In the genomic region with DNA sequence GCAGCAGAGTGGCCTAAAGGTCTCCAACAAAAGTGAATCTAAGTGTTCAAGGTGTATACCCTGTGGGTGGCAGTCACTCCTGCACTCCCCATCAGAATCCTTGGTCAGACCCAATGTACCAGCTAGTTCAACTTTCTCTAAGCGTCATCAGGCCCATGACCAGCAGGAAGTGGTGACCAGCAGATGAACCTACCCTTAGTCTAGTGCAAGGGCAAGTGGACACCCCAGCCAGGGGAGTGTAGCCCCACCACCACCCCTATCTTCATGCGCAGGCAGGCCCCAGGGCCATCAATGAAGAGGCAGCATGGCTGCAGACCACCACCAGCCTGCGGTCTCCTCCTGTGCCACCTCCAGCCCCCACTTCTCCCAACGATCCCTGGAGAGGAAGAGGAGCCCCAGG, we compare ENCODE assay signal across 16 cellular contexts.
DNase-seq lines count a peak whose midpoint lies in the region; ATAC-seq, FAIRE-seq and TF ChIP-seq lines count a peak whose summit lies in the region.
"Had no signal": no experiment of that assay in that cellular context is flagged by ENCODE, and none has a peak within 500 bp of the region (broad histone marks: within the 10 kb centered on the region; RNA-seq: fewer than 3 reads in every experiment).

No MANE protein-coding gene starts in this region.

- TF ChIP-seq POLR2A in heart left ventricle (IDR thresholded peaks at IDR 0.05): no peak

- H3K4me3 Mint-ChIP-seq in activated T-cell treated with anti-CD3 and anti-CD28 coated beads, Interleukin-2, amount 50 U/mL, for 72 hours: no peak overlapping the region
- H3K4me3 Mint-ChIP-seq: H9 had no signal

- H3K36me3 Mint-ChIP-seq in activated T-cell treated with anti-CD3 and anti-CD28 coated beads, Interleukin-2, amount 50 U/mL, for 72 hours (ENCODE audit: insufficient read depth in 2 of 2): no peaks in the 10 kb centered on the region

- intact Hi-C loops in heart left ventricle (cut with DNase I) (no loop called here), left lung (cut with DNase I) (no loop called here)

- H3K27ac Mint-ChIP-seq in activated T-cell treated with anti-CD3 and anti-CD28 coated beads, Interleukin-2, amount 50 U/mL, for 72 hours: no peak overlapping the region
- H3K27ac Mint-ChIP-seq: H9 had no signal

- no peak for FAIRE-seq in frontal cortex (lab: Jason Lieb, UNC)
- FAIRE-seq: RCC 7860 had no signal

- WGBS in heart left ventricle, 4 donors: 85 to 92% (median 88%) methylated on average over 4 of the region's 4 CpGs

- ATAC-seq in heart left ventricle (peak; percentile 1 to 55 (median 28)), left lung (no peak)
- ATAC-seq in activated T-cell treated with anti-CD3 and anti-CD28 coated beads, Interleukin-2, amount 50 U/mL, for 72 hours (replicated peaks in 1 of 2): no peak
- ATAC-seq: GM12878 had no signal

- DNase-seq in heart left ventricle (no peak), left lung (no peak), HUDEP-2 (lab: John Stamatoyannopoulos, UW; ENCODE audit: unreplicated experiment in 76 of 76) (no peak), frontal cortex (ENCODE audit: low spot score in 2 of 2) (no peak), C1 segment of cervical spinal cord (lab: John Stamatoyannopoulos, UW) (no peak)
- DNase-seq in activated T-cell treated with anti-CD3 and anti-CD28 coated beads, Interleukin-2, amount 50 U/mL, for 72 hours: no peak
- DNase-seq: DMS53, H9, NCI-H1105 treated with DMSO at 0.1 percent for 48 hours, NCI-H187 treated with DMSO at 0.1 percent for 48 hours, NCI-H2171, NCI-H510A treated with DMSO at 0.1 percent for 48 hours had no signal

- H3K4me3 ChIP-seq in heart left ventricle (no peak overlapping the region), left lung (no peak overlapping the region), skeletal muscle tissue (ENCODE audit: low read length in 3 of 3) (no peak overlapping the region)
- H3K4me3 ChIP-seq: GM12878 had no signal

- peaks cover 0 to 8% (median 0%) of the 10 kb centered on the region in 9 donors for H3K27me3 ChIP-seq in heart left ventricle
- peaks cover 0 to 11% of the 10 kb centered on the region in 2 donors for H3K27me3 ChIP-seq in left lung
- peaks cover 0 to 3% (median 0%) of the 10 kb centered on the region in 3 donors for H3K27me3 ChIP-seq in skeletal muscle tissue (ENCODE audit: control insufficient read depth in 3 of 3, insufficient read depth in 3 of 3, low read length in 3 of 3)

- no peaks in the 10 kb centered on the region for H3K36me3 ChIP-seq in heart left ventricle
- H3K36me3 ChIP-seq in left lung: no peaks in the 10 kb centered on the region
- no peaks in the 10 kb centered on the region for H3K36me3 ChIP-seq in skeletal muscle tissue (ENCODE audit: control insufficient read depth in 3 of 3, insufficient read depth in 3 of 3, low read length in 3 of 3)

- H3K9me3 Mint-ChIP-seq in activated T-cell treated with anti-CD3 and anti-CD28 coated beads, Interleukin-2, amount 50 U/mL, for 72 hours: no peaks in the 10 kb centered on the region
- H3K9me3 Mint-ChIP-seq: H9 had no signal

- peaks cover 25% of the 10 kb centered on the region for H3K27me3 Mint-ChIP-seq in activated T-cell treated with anti-CD3 and anti-CD28 coated beads, Interleukin-2, amount 50 U/mL, for 72 hours (ENCODE audit: low read depth)

- H3K9me3 ChIP-seq in heart left ventricle (peaks cover 0 to 14% (median 0%) of the 10 kb centered on the region in 12 donors), left lung (no peaks in the 10 kb centered on the region), skeletal muscle tissue (ENCODE audit: control insufficient read depth in 3 of 3, low read length in 3 of 3) (no peaks in the 10 kb centered on the region)

- H3K4me1 ChIP-seq in heart left ventricle: peaks cover 0 to 39% (median 16%) of the 10 kb centered on the region in 12 donors
- H3K4me1 ChIP-seq in left lung: peaks cover 0 to 13% of the 10 kb centered on the region in 2 donors
- peaks cover 0 to 18% (median 8%) of the 10 kb centered on the region in 3 donors for H3K4me1 ChIP-seq in skeletal muscle tissue (ENCODE audit: control insufficient read depth in 3 of 3, insufficient read depth in 3 of 3, low read length in 3 of 3)

- H3K27ac ChIP-seq in angular gyrus (ENCODE audit: low read depth, low read length) (peak overlapping the region; percentile 99), heart left ventricle (peak overlapping the region in 11 of 12 donors; percentile 59 to 85 (median 80)), left lung (peak overlapping the region; percentile 33 to 48), skeletal muscle tissue (ENCODE audit: low read depth, low read length) (peak overlapping the region; percentile 75)

- no peaks in the 10 kb centered on the region for H3K4me1 Mint-ChIP-seq in activated T-cell treated with anti-CD3 and anti-CD28 coated beads, Interleukin-2, amount 50 U/mL, for 72 hours (ENCODE audit: low read depth)
- H3K4me1 Mint-ChIP-seq: H9 had no signal

- H3K9ac ChIP-seq in skeletal muscle tissue (ENCODE audit: low read depth in 1 of 3, low read length in 3 of 3): no peak overlapping the region

- TF ChIP-seq CTCF in heart left ventricle (IDR thresholded peaks at IDR 0.05) (no peak), left lung (IDR thresholded peaks at IDR 0.05) (no peak)

Comparison
In these comparisons a context has a peak if more than half of its experiments do, and no peak if none do; other contexts are left out.
1. H3K27ac ChIP-seq: peak in every context shown above with its lines; median percentile 99 in angular gyrus; 80 in heart left ventricle; 75 in skeletal muscle tissue; 40 in left lung.
2. ATAC-seq: peak in heart left ventricle (4 of 4); none in left lung (single experiment) and activated T-cell treated with anti-CD3 and anti-CD28 coated beads, Interleukin-2, amount 50 U/mL, for 72 hours (0 of 2).